ENCODE assay signal across 19 cellular contexts in the genomic region with DNA sequence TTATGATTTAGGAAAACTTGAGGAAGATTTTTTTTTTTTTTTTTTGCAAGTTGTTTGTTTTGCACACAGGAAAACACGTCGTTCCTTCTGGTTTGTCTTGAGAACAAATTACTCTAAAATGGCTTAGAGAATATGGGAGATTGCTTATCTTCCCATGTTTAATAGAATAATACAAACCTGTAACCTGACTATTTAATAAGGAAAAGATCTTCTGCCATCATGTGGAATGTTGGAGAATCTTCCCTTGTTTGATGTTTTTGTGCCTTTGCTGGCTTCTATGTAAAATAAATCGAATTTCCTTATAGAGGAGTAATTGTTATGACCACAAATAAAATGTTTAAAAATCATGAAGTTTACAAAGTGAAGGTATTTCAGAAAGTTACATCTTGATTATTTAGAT.
DNase-seq lines count a peak whose midpoint lies in the region; ATAC-seq and TF ChIP-seq lines count a peak whose summit lies in the region.
"Had no signal": no experiment of that assay in that cellular context is flagged by ENCODE, and none has a peak within 500 bp of the region (broad histone marks: within the 10 kb centered on the region; RNA-seq: fewer than 3 reads in every experiment).

No MANE protein-coding gene starts in this region.

- H3K79me2 ChIP-seq in PC-9 (ENCODE audit: low read depth), result no peaks in the 10 kb centered on the region

- BruUV-seq in Calu3 (replicated peaks; lab: Mats Ljungman, UMichigan), result no TSS peak
- BruUV-seq in PC-9 (replicated peaks; lab: Mats Ljungman, UMichigan), result no TSS peak

- H3F3A ChIP-seq in PC-9 (ENCODE audit: insufficient read depth, low read depth), result no peaks in the 10 kb centered on the region

- intact Hi-C loops in Calu3 (cut with micrococcal nuclease; ENCODE audit: unreplicated experiment) (loop anchor here (1.0 to 10.0 kb wide), 5 partner anchors 429 to 1349 kb away; no protein-coding TSS in a partner anchor), PC-9 (cut with micrococcal nuclease; ENCODE audit: unreplicated experiment) (loop anchor here (1.0 to 2.0 kb wide), 7 partner anchors 147 to 1001 kb away; no protein-coding TSS in a partner anchor)

- no peaks in the 10 kb centered on the region for H3K36me3 ChIP-seq in PC-9 (ENCODE audit: low read depth)
- no peaks in the 10 kb centered on the region for H3K36me3 ChIP-seq in endodermal cell (ENCODE audit: control insufficient read depth, insufficient read depth, low read length)
- H3K36me3 ChIP-seq: transverse colon had no signal

- H3K27me3 ChIP-seq in PC-9 (ENCODE audit: insufficient read depth, low read depth), result no peaks in the 10 kb centered on the region
- peaks cover 14% of the 10 kb centered on the region for H3K27me3 ChIP-seq in endodermal cell (ENCODE audit: control insufficient read depth, insufficient read depth, low read length, poor library complexity, severe bottlenecking)
- H3K27me3 ChIP-seq: transverse colon had no signal

- WGBS in endodermal cell (ENCODE audit: insufficient coverage in 1 of 2, insufficient read length in 1 of 2), 2 experiments, result 83% methylated on average over 1 of the region's 3 CpGs; no CpG with 5 or more reads in 1 of the 2 experiments

- H3K27me3 Mint-ChIP-seq in Calu3 (ENCODE audit: unreplicated experiment), result no peaks in the 10 kb centered on the region
- peaks cover 16% of the 10 kb centered on the region for H3K27me3 Mint-ChIP-seq in endodermal cell (ENCODE audit: insufficient read depth)
- H3K27me3 Mint-ChIP-seq in neural crest cell (ENCODE audit: low read depth), result peaks cover 64% of the 10 kb centered on the region
- H3K27me3 Mint-ChIP-seq in progenitor cell of endocrine pancreas, result peaks cover 15% of the 10 kb centered on the region
- H3K27me3 Mint-ChIP-seq: activated CD4-positive, alpha-beta T cell treated with anti-CD3 and anti-CD28 coated beads, Interleukin-2, amount 10 ng/mL, durations not matched to agents 24 days and 14 days; dendritic cell treated with granulocyte-macrophage colony-stimulating factor and Interleukin-4, amounts not matched to agents 40 ng/mL and 50 ng/mL, for 4 days; IgD-negative memory B cell had no signal

- no peak overlapping the region for H3K9ac ChIP-seq in endodermal cell (ENCODE audit: extremely low read depth, low read length, poor library complexity, severe bottlenecking)

- H3K36me3 Mint-ChIP-seq in Calu3 (ENCODE audit: insufficient read depth, unreplicated experiment), result no peaks in the 10 kb centered on the region
- H3K36me3 Mint-ChIP-seq in endodermal cell (ENCODE audit: low read depth), result no peaks in the 10 kb centered on the region
- H3K36me3 Mint-ChIP-seq in neural crest cell (ENCODE audit: low read depth), result no peaks in the 10 kb centered on the region
- H3K36me3 Mint-ChIP-seq in progenitor cell of endocrine pancreas (ENCODE audit: insufficient read depth), result no peaks in the 10 kb centered on the region
- H3K36me3 Mint-ChIP-seq: IgD-negative memory B cell had no signal

- DNase-seq in Calu3 (no peak), PC-9 (peak in 1 of 2 experiments; percentile 51), endodermal cell (no peak), neural crest cell (ENCODE audit: low read depth, low spot score) (no peak), HK-2 (ENCODE audit: unreplicated experiment) (no peak), germinal center (ENCODE audit: low spot score) (no peak), progenitor cell of endocrine pancreas (ENCODE audit: low spot score, unreplicated experiment) (no peak)
- DNase-seq: activated CD4-positive, alpha-beta T cell treated with anti-CD3 and anti-CD28 coated beads, Interleukin-2, amount 10 ng/mL, durations not matched to agents 24 days and 14 days; activated T-cell treated with anti-CD3 and anti-CD28 coated beads, Interleukin-2, amount 50 U/mL, for 48 hours; amygdala; NCI-H1436 treated with DMSO at 0.1 percent for 48 hours; posterior cingulate gyrus; RPMI8226; stimulated activated CD4-positive, alpha-beta T cell treated with anti-CD3 and anti-CD28 coated beads, Interleukin-1b, Interleukin-23, amount 100 ng/mL, for 48 hours; T-helper 9 cell; transverse colon had no signal

- no peak overlapping the region for H3K4me2 ChIP-seq in PC-9

- CTCF ChIA-PET in Calu3 (lab: Charles Lee) (no interaction called here), PC-9 (lab: Charles Lee) (interaction anchor here (0.6 kb wide), 2 partner anchors 49 to 153 kb away, joined by 3 to 5 read pairs; no protein-coding TSS in a partner anchor)

- H3K4me1 Mint-ChIP-seq in Calu3 (ENCODE audit: low read depth, unreplicated experiment) (peaks cover 11% of the 10 kb centered on the region), endodermal cell (no peaks in the 10 kb centered on the region), neural crest cell (no peaks in the 10 kb centered on the region), progenitor cell of endocrine pancreas (ENCODE audit: low read depth) (no peaks in the 10 kb centered on the region)
- H3K4me1 Mint-ChIP-seq: activated CD4-positive, alpha-beta T cell treated with anti-CD3 and anti-CD28 coated beads, Interleukin-2, amount 10 ng/mL, durations not matched to agents 24 days and 14 days; IgD-negative memory B cell had no signal

- TF ChIP-seq CTCF in Calu3 (IDR thresholded peaks at IDR 0.05; ENCODE audit: unreplicated experiment) (no peak), PC-9 (conservative IDR thresholded peaks at IDR 0.05) (peak; percentile 53; the same call in 1 of the 2 replicates), endodermal cell (conservative IDR thresholded peaks at IDR 0.05) (peak; percentile 57), neural crest cell (conservative IDR thresholded peaks at IDR 0.05) (peak; percentile 56), progenitor cell of endocrine pancreas (IDR thresholded peaks at IDR 0.05; ENCODE audit: unreplicated experiment) (no peak)

- H3K4me1 ChIP-seq in PC-9 (replicated peaks; ENCODE audit: insufficient read depth) (peaks cover 20% of the 10 kb centered on the region), endodermal cell (ENCODE audit: control insufficient read depth, insufficient read depth, low read length) (no peaks in the 10 kb centered on the region)
- H3K4me1 ChIP-seq: transverse colon had no signal

- H2AFZ ChIP-seq in PC-9, result no peak overlapping the region

- POLR2A ChIA-PET in PC-9 (lab: Charles Lee; ENCODE audit: unreplicated experiment), result interaction anchor here (0.7 kb wide), 1 partner anchor 657 kb away, joined by 3 read pairs; no protein-coding TSS in a partner anchor

- H3K4me3 ChIP-seq in PC-9, result no peak overlapping the region
- H3K4me3 ChIP-seq in endodermal cell (ENCODE audit: low read length), result no peak overlapping the region
- H3K4me3 ChIP-seq: transverse colon had no signal

- no peak for ATAC-seq in GM19397 (IDR thresholded peaks at IDR 0.05; ENCODE audit: unreplicated experiment)

- H3K4me3 Mint-ChIP-seq in Calu3 (ENCODE audit: low read depth, unreplicated experiment) (no peak overlapping the region), endodermal cell (no peak overlapping the region), neural crest cell (no peak overlapping the region), progenitor cell of endocrine pancreas (ENCODE audit: low read depth) (no peak overlapping the region)
- H3K4me3 Mint-ChIP-seq: activated CD4-positive, alpha-beta T cell treated with anti-CD3 and anti-CD28 coated beads, Interleukin-2, amount 10 ng/mL, durations not matched to agents 24 days and 14 days; dendritic cell treated with granulocyte-macrophage colony-stimulating factor and Interleukin-4, amounts not matched to agents 40 ng/mL and 50 ng/mL, for 4 days; IgD-negative memory B cell had no signal

- H3K27ac ChIP-seq in PC-9 (peak overlapping the region; percentile 48), endodermal cell (ENCODE audit: low read depth, low read length) (no peak overlapping the region)
- H3K27ac ChIP-seq: transverse colon had no signal

- no peaks in the 10 kb centered on the region for H3K9me2 ChIP-seq in PC-9 (ENCODE audit: insufficient read depth)

- no peaks in the 10 kb centered on the region for H4K20me1 ChIP-seq in PC-9 (ENCODE audit: insufficient read depth)

- H3K9me3 Mint-ChIP-seq in Calu3 (ENCODE audit: low read depth, unreplicated experiment) (no peaks in the 10 kb centered on the region), endodermal cell (peaks cover 7% of the 10 kb centered on the region), neural crest cell (no peaks in the 10 kb centered on the region), progenitor cell of endocrine pancreas (ENCODE audit: low read depth) (no peaks in the 10 kb centered on the region)
- H3K9me3 Mint-ChIP-seq: activated CD4-positive, alpha-beta T cell treated with anti-CD3 and anti-CD28 coated beads, Interleukin-2, amount 10 ng/mL, durations not matched to agents 24 days and 14 days; dendritic cell treated with granulocyte-macrophage colony-stimulating factor and Interleukin-4, amounts not matched to agents 40 ng/mL and 50 ng/mL, for 4 days had no signal

- H3K9me3 ChIP-seq in PC-9 (ENCODE audit: insufficient read depth, low read depth), result no peaks in the 10 kb centered on the region
- no peaks in the 10 kb centered on the region for H3K9me3 ChIP-seq in endodermal cell (ENCODE audit: control insufficient read depth, low read length)
- H3K9me3 ChIP-seq: transverse colon had no signal

- peak overlapping the region; percentile 21 for H3K27ac Mint-ChIP-seq in Calu3 (ENCODE audit: unreplicated experiment)
- no peak overlapping the region for H3K27ac Mint-ChIP-seq in endodermal cell
- H3K27ac Mint-ChIP-seq in neural crest cell (ENCODE audit: unreplicated experiment), result no peak overlapping the region
- no peak overlapping the region for H3K27ac Mint-ChIP-seq in progenitor cell of endocrine pancreas
- H3K27ac Mint-ChIP-seq: activated CD4-positive, alpha-beta T cell treated with anti-CD3 and anti-CD28 coated beads, Interleukin-2, amount 10 ng/mL, durations not matched to agents 24 days and 14 days; dendritic cell treated with granulocyte-macrophage colony-stimulating factor and Interleukin-4, amounts not matched to agents 40 ng/mL and 50 ng/mL, for 4 days; IgD-negative memory B cell had no signal

Comparison
In these comparisons a context has a peak if more than half of its experiments do, and no peak if none do; other contexts are left out.
1. CTCF ChIP-seq: peak in PC-9 (single experiment), endodermal cell (single experiment) and neural crest cell (single experiment); none in Calu3 (single experiment) and progenitor cell of endocrine pancreas (single experiment).